24 cellular contexts compared by ENCODE assay signal in the genomic region with DNA sequence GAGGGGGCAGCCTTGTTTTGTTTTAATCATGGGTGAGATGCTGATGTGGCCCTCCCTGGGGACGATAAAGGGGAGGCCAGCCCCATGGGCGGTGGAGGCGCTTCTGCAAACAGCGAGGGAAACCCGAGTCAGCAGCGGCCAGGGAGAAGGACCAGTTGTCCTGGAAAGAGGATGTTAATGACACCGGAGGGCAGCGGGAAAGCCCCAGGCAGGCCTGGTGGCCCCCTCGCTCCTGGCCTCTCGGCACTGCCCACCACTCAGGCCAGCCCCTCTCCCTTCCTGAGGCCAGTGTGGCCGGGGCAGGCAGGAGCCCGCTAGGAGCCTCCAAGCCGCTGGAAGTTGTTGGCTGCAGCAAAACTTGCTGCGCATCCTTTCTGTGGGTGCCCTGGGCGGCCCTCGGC. TPM values are rescaled to one million over a fixed set of nuclear protein-coding genes. Genes with fewer than 3 reads are reported as not detected.
"Had no signal": no experiment of that assay in that cellular context is flagged by ENCODE, and none has a peak within 500 bp of the region (broad histone marks: within the 10 kb centered on the region; RNA-seq: fewer than 3 reads in every experiment).

No MANE protein-coding gene starts in this region.

- ATAC-seq: activated CD4-positive, alpha-beta T cell treated with anti-CD3 and anti-CD28 coated beads for 36 hours; activated T-cell treated with anti-CD3 and anti-CD28 coated beads, Interleukin-2, amount 50 U/mL, for 72 hours; body of pancreas; gastrocnemius medialis; left cardiac atrium; right cardiac atrium; stimulated activated naive CD8-positive, alpha-beta T cell treated with anti-CD3 and anti-CD28 coated beads, Interleukin-15, Interleukin-2, amounts not matched to agents 100 U/mL and 50 U/mL, for 24 hours had no signal

- H3K4me1 ChIP-seq: gastrocnemius medialis had no signal

- H3K27ac Mint-ChIP-seq: activated CD4-positive, alpha-beta T cell treated with anti-CD3 and anti-CD28 coated beads for 36 hours; activated naive CD8-positive, alpha-beta T cell; activated T-cell treated with anti-CD3 and anti-CD28 coated beads, Interleukin-2, amount 50 U/mL, for 72 hours had no signal

- H3K4me3 Mint-ChIP-seq: activated CD4-positive, alpha-beta T cell treated with anti-CD3 and anti-CD28 coated beads for 36 hours; activated naive CD8-positive, alpha-beta T cell; activated T-cell treated with anti-CD3 and anti-CD28 coated beads, Interleukin-2, amount 50 U/mL, for 72 hours; neural crest cell had no signal

- H3K27ac ChIP-seq: body of pancreas, gastrocnemius medialis, thoracic aorta, uterus had no signal

- H3K9me3 ChIP-seq: body of pancreas, gastrocnemius medialis, thoracic aorta, uterus had no signal

- H3K27me3 ChIP-seq: body of pancreas, uterus had no signal

- H3K4me1 Mint-ChIP-seq: activated CD4-positive, alpha-beta T cell treated with anti-CD3 and anti-CD28 coated beads for 36 hours had no signal

- H3K36me3 ChIP-seq: gastrocnemius medialis, thoracic aorta, uterus had no signal

- DNase-seq: activated CD4-positive, alpha-beta T cell treated with anti-CD3 and anti-CD28 coated beads for 36 hours; activated CD4-positive, alpha-beta T cell treated with anti-CD3 and anti-CD28 coated beads, Interleukin-2, amount 50 U/mL, for 4 hours; activated CD4-positive, CD25-positive, alpha-beta regulatory T cell; activated naive CD4-positive, alpha-beta T cell treated with Interleukin-2 at 50 U/mL for 16 hours; activated T-cell treated with anti-CD3 and anti-CD28 coated beads for 4 hours; activated T-cell treated with anti-CD3 and anti-CD28 coated beads, Interleukin-2, amount 50 U/mL, for 72 hours; aorta; body of pancreas; effector memory CD4-positive, alpha-beta T cell; erythroblast; gastrocnemius medialis; glutamatergic neuron; left cardiac atrium; mammary epithelial cell; stimulated activated CD4-positive, alpha-beta T cell treated with anti-CD3 and anti-CD28 coated beads, Interleukin-2, amount 100 ng/mL, for 48 hours; stimulated activated naive CD8-positive, alpha-beta T cell treated with anti-CD3 and anti-CD28 coated beads, Interleukin-15, Interleukin-2, amounts not matched to agents 100 U/mL and 50 U/mL, for 24 hours; trophoblast cell; uterus had no signal

- H3K36me3 Mint-ChIP-seq: activated naive CD8-positive, alpha-beta T cell had no signal

- H3K9me3 Mint-ChIP-seq: activated T-cell treated with anti-CD3 and anti-CD28 coated beads, Interleukin-2, amount 50 U/mL, for 72 hours; neural crest cell had no signal

- H3K4me3 ChIP-seq: body of pancreas, gastrocnemius medialis, thoracic aorta, uterus had no signal

RNA-seq across cellular contexts. Expression of gene LMX1B, which starts 36.7 kb away (rescaled TPM):
- total RNA-seq: activated CD4-positive, alpha-beta T cell treated with anti-CD3 and anti-CD28 coated beads for 36 hours; activated T-cell treated with anti-CD3 and anti-CD28 coated beads, Interleukin-2, amount 50 U/mL, for 72 hours; liver; pulmonary artery endothelial cell; thoracic aorta; uterus had no signal
